In genomic region chr2:120522151-120522751, GRCh38 we compare ENCODE assay signal across 22 cellular contexts.
A peak's percentile ranks its signal among the peaks of the same experiment; 100 is the strongest.
DNase-seq lines count a peak whose midpoint lies in the region; ATAC-seq and TF ChIP-seq lines count a peak whose summit lies in the region.
"Had no signal": no experiment of that assay in that cellular context is flagged by ENCODE, and none has a peak within 500 bp of the region (broad histone marks: within the 10 kb centered on the region; RNA-seq: fewer than 3 reads in every experiment).

No MANE protein-coding gene starts in this region.

- no peak for TF ChIP-seq CTCF in fibroblast of pulmonary artery (IDR thresholded peaks at IDR 0.05; ENCODE audit: low read length, missing control alignments)

- intact Hi-C loops in sciatic nerve (cut with DNase I): no loop called here

- peak; percentile 9 for ATAC-seq in sciatic nerve
- ATAC-seq: activated CD4-positive, alpha-beta T cell treated with anti-CD3 and anti-CD28 coated beads for 36 hours; stimulated activated naive B cell treated with anti-CD40 and anti-IgM and Interleukin-4, amounts not matched to agents 10 μg/mL and 1 μg/mL and 100 μg/mL, for 72 hours had no signal

- DNase-seq in NCI-H82 treated with DMSO at 0.1 percent for 48 hours (lab: John Stamatoyannopoulos, UW; ENCODE audit: unreplicated experiment) (peak; percentile 90), fibroblast of pulmonary artery (ENCODE audit: low read depth) (peak; percentile 83), iris pigment epithelial cell (ENCODE audit: low read depth) (peak; percentile 45), sciatic nerve (ENCODE audit: low spot score) (no peak), activated gamma-delta T cell treated with Interleukin-2 at 50 U/mL for 16 hours (no peak), NCI-H345 (lab: John Stamatoyannopoulos, UW) (no peak), iPS-NIHi11 (ENCODE audit: low spot score) (no peak)
- DNase-seq: activated CD4-positive, alpha-beta T cell treated with anti-CD3 and anti-CD28 coated beads for 36 hours; activated effector memory CD4-positive, alpha-beta T cell treated with anti-CD3 and anti-CD28 coated beads, Interleukin-2, amount 50 U/mL, for 16 hours; cerebellar nuclear complex; effector CD8-positive, alpha-beta T cell; HCEC 1CT; KBM-7; MG63; NCI-H1417; NCI-H2081 treated with DMSO at 0.1 percent for 48 hours; NCI-H446 treated with DMSO at 0.1 percent for 48 hours; stimulated activated CD4-positive, alpha-beta T cell treated with anti-CD3 and anti-CD28 coated beads, Interleukin-4, amount 100 ng/mL, for 24 hours; stimulated activated naive B cell treated with anti-CD40 and anti-IgM and Interleukin-4, amounts not matched to agents 10 μg/mL and 1 μg/mL and 100 μg/mL, for 72 hours; T-helper 1 cell; uterus had no signal

- H3K4me3 ChIP-seq in fibroblast of pulmonary artery (replicated peaks; ENCODE audit: low read depth, low read length): no peak overlapping the region
- H3K4me3 ChIP-seq: MG63, suprapubic skin, uterus had no signal

Comparison
In these comparisons a context has a peak if more than half of its experiments do, and no peak if none do; other contexts are left out.
1. DNase-seq: peak in NCI-H82 treated with DMSO at 0.1 percent for 48 hours (single experiment), fibroblast of pulmonary artery (single experiment) and iris pigment epithelial cell (single experiment); none in sciatic nerve (single experiment), activated gamma-delta T cell treated with Interleukin-2 at 50 U/mL for 16 hours (single experiment), NCI-H345 (single experiment) and iPS-NIHi11 (single experiment).